8 cellular contexts compared by ENCODE assay signal in the genomic region with DNA sequence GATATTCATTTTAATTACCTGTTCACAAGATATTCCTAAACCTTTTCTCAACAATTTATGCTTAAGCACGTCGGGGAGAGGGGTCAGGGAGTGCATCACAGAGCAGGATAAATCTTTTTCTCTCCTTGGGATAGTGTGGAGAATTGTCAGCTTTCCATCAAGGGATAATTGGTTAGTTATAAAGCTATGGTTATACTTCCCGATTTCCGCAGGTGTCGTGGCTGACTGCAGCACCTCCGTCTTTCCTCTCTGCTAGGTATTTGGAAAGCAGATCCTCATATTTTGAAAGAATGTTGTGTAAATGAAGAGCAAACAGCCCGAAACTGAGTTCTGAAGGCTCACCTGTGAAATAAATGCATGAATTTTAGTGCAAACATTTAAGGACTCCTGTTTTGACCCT. TPM values are rescaled to one million over a fixed set of nuclear protein-coding genes. Genes with fewer than 3 reads are reported as not detected.
DNase-seq lines count a peak whose midpoint lies in the region; ATAC-seq, FAIRE-seq and TF ChIP-seq lines count a peak whose summit lies in the region.

No MANE protein-coding gene starts in this region.

- H3K27me3 Mint-ChIP-seq in activated CD8-positive, alpha-beta T cell treated with anti-CD3 and anti-CD28 coated beads, Interleukin-2, amount 10 ng/mL, durations not matched to agents 7 days and 5 days (ENCODE audit: low read depth): peaks cover 3% of the 10 kb centered on the region
- peaks cover 7 to 14% of the 10 kb centered on the region in 2 donors for H3K27me3 Mint-ChIP-seq in stimulated activated naive B cell treated with anti-CD40 and anti-IgM and Interleukin-4, amounts not matched to agents 10 μg/mL and 1 μg/mL and 100 μg/mL, for 72 hours

- peaks cover 12% of the 10 kb centered on the region for H3K4me1 Mint-ChIP-seq in activated CD8-positive, alpha-beta T cell treated with anti-CD3 and anti-CD28 coated beads, Interleukin-2, amount 10 ng/mL, durations not matched to agents 7 days and 5 days (ENCODE audit: low read depth)
- peaks cover 9 to 12% of the 10 kb centered on the region in 2 donors for H3K4me1 Mint-ChIP-seq in stimulated activated naive B cell treated with anti-CD40 and anti-IgM and Interleukin-4, amounts not matched to agents 10 μg/mL and 1 μg/mL and 100 μg/mL, for 72 hours

- peak overlapping the region; percentile 76 for H3K4me3 ChIP-seq in iPS-18c (ENCODE audit: insufficient read depth, low read depth, low read length)

- H3K36me3 Mint-ChIP-seq in activated CD8-positive, alpha-beta T cell treated with anti-CD3 and anti-CD28 coated beads, Interleukin-2, amount 10 ng/mL, durations not matched to agents 7 days and 5 days (ENCODE audit: low read depth): no peaks in the 10 kb centered on the region
- H3K36me3 Mint-ChIP-seq in stimulated activated naive B cell treated with anti-CD40 and anti-IgM and Interleukin-4, amounts not matched to agents 10 μg/mL and 1 μg/mL and 100 μg/mL, for 72 hours: peaks cover 0 to under 1% of the 10 kb centered on the region in 2 donors

- no peak for TF ChIP-seq POLR2A in GM12891 (IDR thresholded peaks at IDR 0.05; ENCODE audit: low read depth, low read length)

- no peak for FAIRE-seq in GM12891 (lab: Jason Lieb, UNC)

- H3K4me3 Mint-ChIP-seq in activated CD8-positive, alpha-beta T cell treated with anti-CD3 and anti-CD28 coated beads, Interleukin-2, amount 10 ng/mL, durations not matched to agents 7 days and 5 days: peak overlapping the region; percentile 80
- peak overlapping the region; percentile 96 to 98 for H3K4me3 Mint-ChIP-seq in stimulated activated naive B cell treated with anti-CD40 and anti-IgM and Interleukin-4, amounts not matched to agents 10 μg/mL and 1 μg/mL and 100 μg/mL, for 72 hours

- DNase-seq in NCI-H1417 treated with DMSO at 0.1 percent for 48 hours (lab: John Stamatoyannopoulos, UW): peak; percentile 20
- no peak for DNase-seq in NCI-H1417 (lab: John Stamatoyannopoulos, UW)
- no peak for DNase-seq in activated CD8-positive, alpha-beta T cell treated with anti-CD3 and anti-CD28 coated beads, Interleukin-2, amount 10 ng/mL, durations not matched to agents 7 days and 5 days
- no peak for DNase-seq in stimulated activated naive B cell treated with anti-CD40 and anti-IgM and Interleukin-4, amounts not matched to agents 10 μg/mL and 1 μg/mL and 100 μg/mL, for 72 hours
- no peak for DNase-seq in GM12891 (ENCODE audit: insufficient read length, low spot score)
- DNase-seq in effector CD8-positive, alpha-beta T cell (lab: John Stamatoyannopoulos, UW): no peak

- CTCF ChIA-PET in activated CD8-positive, alpha-beta T cell treated with anti-CD3 and anti-CD28 coated beads, Interleukin-2, amount 10 ng/mL, durations not matched to agents 7 days and 5 days (lab: Charles Lee): interaction anchor here (1.3 kb wide), 1 partner anchor 170 kb away, joined by 4 read pairs; no protein-coding TSS in a partner anchor

- no peak for ATAC-seq in activated CD8-positive, alpha-beta T cell treated with anti-CD3 and anti-CD28 coated beads, Interleukin-2, amount 10 ng/mL, durations not matched to agents 7 days and 5 days
- ATAC-seq in stimulated activated naive B cell treated with anti-CD40 and anti-IgM and Interleukin-4, amounts not matched to agents 10 μg/mL and 1 μg/mL and 100 μg/mL, for 72 hours (replicated peaks): no peak
- no peak for ATAC-seq in GM21515 (IDR thresholded peaks at IDR 0.05; ENCODE audit: unreplicated experiment)

- H3K27ac Mint-ChIP-seq in activated CD8-positive, alpha-beta T cell treated with anti-CD3 and anti-CD28 coated beads, Interleukin-2, amount 10 ng/mL, durations not matched to agents 7 days and 5 days: no peak overlapping the region
- no peak overlapping the region for H3K27ac Mint-ChIP-seq in stimulated activated naive B cell treated with anti-CD40 and anti-IgM and Interleukin-4, amounts not matched to agents 10 μg/mL and 1 μg/mL and 100 μg/mL, for 72 hours

- no peaks in the 10 kb centered on the region for H3K9me3 Mint-ChIP-seq in activated CD8-positive, alpha-beta T cell treated with anti-CD3 and anti-CD28 coated beads, Interleukin-2, amount 10 ng/mL, durations not matched to agents 7 days and 5 days (ENCODE audit: insufficient read depth)
- H3K9me3 Mint-ChIP-seq in stimulated activated naive B cell treated with anti-CD40 and anti-IgM and Interleukin-4, amounts not matched to agents 10 μg/mL and 1 μg/mL and 100 μg/mL, for 72 hours: no peaks in the 10 kb centered on the region

- H3K9me3 ChIP-seq in iPS-18c (ENCODE audit: control insufficient read depth, insufficient read depth, low read length): no peaks in the 10 kb centered on the region

- POLR2A ChIA-PET in activated CD8-positive, alpha-beta T cell treated with anti-CD3 and anti-CD28 coated beads, Interleukin-2, amount 10 ng/mL, durations not matched to agents 7 days and 5 days (lab: Charles Lee): no interaction called here

TF ChIP-seq in GM12891, 5 proteins besides CTCF, POLR2A, EP300 and RAD21:
- TF ChIP-seq PAX5 (IDR thresholded peaks at IDR 0.05; ENCODE audit: insufficient read depth, low read length, severe bottlenecking) (no peak), POU2F2 (IDR thresholded peaks at IDR 0.05; ENCODE audit: low read depth, low read length) (no peak), SPI1 (IDR thresholded peaks at IDR 0.05; ENCODE audit: low read depth, low read length) (no peak), TAF1 (IDR thresholded peaks at IDR 0.05; ENCODE audit: low read depth, low read length) (no peak), POLR2AphosphoS5 (IDR thresholded peaks at IDR 0.05; ENCODE audit: low read depth, low read length) (no peak)

RNA-seq across cellular contexts. Expression of gene DYNC2LI1, which starts 0.8 kb away (rescaled TPM):
- 1 to 10 TPM; 2.8 to 3.2 TPM for total RNA-seq in activated CD8-positive, alpha-beta T cell treated with anti-CD3 and anti-CD28 coated beads, Interleukin-2, amount 10 ng/mL, durations not matched to agents 7 days and 5 days
- polyA plus RNA-seq in GM12891 (2012; ENCODE audit: low read depth, missing spikeins): 13.7 TPM
